In genomic region chr5:106649031-106649430, GRCh38 we compare ENCODE assay signal across 29 cellular contexts.
"Had no signal": no experiment of that assay in that cellular context is flagged by ENCODE, and none has a peak within 500 bp of the region (broad histone marks: within the 10 kb centered on the region; RNA-seq: fewer than 3 reads in every experiment).

No MANE protein-coding gene starts in this region.

- FAIRE-seq: bronchial epithelial cell had no signal

- H3K4me3 ChIP-seq: ascending aorta, body of pancreas, SJCRH30 had no signal

- DNase-seq: activated CD4-positive, alpha-beta memory T cell treated with anti-CD3 and anti-CD28 coated beads for 36 hours; activated CD4-positive, alpha-beta T cell treated with anti-CD3 and anti-CD28 coated beads, Interleukin-2, amount 10 ng/mL, durations not matched to agents 7 days and 5 days; activated CD4-positive, CD25-positive, alpha-beta regulatory T cell; activated CD8-positive, alpha-beta memory T cell treated with anti-CD3 and anti-CD28 coated beads for 24 hours; activated effector memory CD4-positive, alpha-beta T cell treated with anti-CD3 and anti-CD28 coated beads, Interleukin-2, amount 50 U/mL, for 16 hours; activated naive CD4-positive, alpha-beta T cell treated with Interleukin-2 at 50 U/mL for 16 hours; activated naive CD8-positive, alpha-beta T cell treated with anti-CD3 and anti-CD28 coated beads, Interleukin-2, amount 50 U/mL, for 24 hours; activated T-cell treated with anti-CD3 and anti-CD28 coated beads, Interleukin-2, amount 50 U/mL, for 4 hours; amniotic stem cell; body of pancreas; central memory CD4-positive, alpha-beta T cell; Kasumi-1; KBM-7; NCI-H1048; NCI-H146; NCI-H187 treated with DMSO at 0.1 percent for 48 hours; NCI-H2081 treated with DMSO at 0.1 percent for 48 hours; NCI-H2171 treated with DMSO at 0.1 percent for 48 hours; NCI-H226; NCI-H774; Right ventricle myocardium superior; T-helper 17 cell; T-helper 9 cell had no signal

- H3K27me3 ChIP-seq: ascending aorta, body of pancreas, SJCRH30 had no signal

- H3K9me3 ChIP-seq: ascending aorta, body of pancreas, SJCRH30 had no signal

- H3K36me3 ChIP-seq: ascending aorta, SJCRH30 had no signal

- ATAC-seq: activated naive CD4-positive, alpha-beta T cell treated with anti-CD3 and anti-CD28 coated beads, Interleukin-2, amount 50 U/mL, for 72 hours; activated naive CD8-positive, alpha-beta T cell treated with anti-CD3 and anti-CD28 coated beads, Interleukin-2, amount 50 U/mL, for 24 hours; activated T-cell treated with anti-CD3 and anti-CD28 coated beads, Interleukin-2, amount 50 U/mL, for 4 hours; body of pancreas; Panc1; T-helper 17 cell had no signal

- H3K27ac ChIP-seq: ascending aorta, body of pancreas, RWPE1, SJCRH30 had no signal
